ENCODE assay signal across 8 cellular contexts in genomic region chr17:57442914-57443571, GRCh38.
A peak's percentile ranks its signal among the peaks of the same experiment; 100 is the strongest.
DNase-seq lines count a peak whose midpoint lies in the region; ATAC-seq and TF ChIP-seq lines count a peak whose summit lies in the region.

No MANE protein-coding gene starts in this region.

- no peaks in the 10 kb centered on the region for H3K9me3 ChIP-seq in T-helper 17 cell (ENCODE audit: control insufficient read depth, low read length, poor library complexity, severe bottlenecking)
- no peaks in the 10 kb centered on the region for H3K9me3 ChIP-seq in mesodermal cell (ENCODE audit: control insufficient read depth, low read length)
- H3K9me3 ChIP-seq in stomach = no peaks in the 10 kb centered on the region

- H3K27ac ChIP-seq in mesodermal cell (ENCODE audit: low read depth, low read length, severe bottlenecking) = peak overlapping the region; percentile 53
- H3K27ac ChIP-seq in stomach = peak overlapping the region in 4 of 5 donors; percentile 2 to 69 (median 40)

- intact Hi-C loops in stomach (cut with DNase I; ENCODE audit: low total_unique reads) = loop anchor here (10.0 kb wide), 1 partner anchor 188 kb away; the partner anchor contains the start of gene MSI2

- no peak for TF ChIP-seq POLR2A in stomach (IDR thresholded peaks at IDR 0.05)

- 92 to 94% methylated on average over 6 to 13 of the region's 16 CpGs for WGBS in mesodermal cell (ENCODE audit: insufficient coverage in 2 of 2), 2 experiments
- WGBS in stomach, 5 donors = 53 to 63% (median 61%) methylated on average over 10 to 16 of the region's 16 CpGs

- H3K27me3 ChIP-seq in stomach = no peaks in the 10 kb centered on the region

- peaks cover 54% of the 10 kb centered on the region for H3K4me1 Mint-ChIP-seq in T-helper 17 cell

- H3K36me3 ChIP-seq in mesodermal cell (ENCODE audit: control insufficient read depth, insufficient read depth, low read length) (peaks cover 20% of the 10 kb centered on the region), stomach (no peaks in the 10 kb centered on the region)

- H3K27me3 Mint-ChIP-seq in T-helper 17 cell = no peaks in the 10 kb centered on the region

- peaks cover 73% of the 10 kb centered on the region for H3K4me1 ChIP-seq in mesodermal cell (ENCODE audit: control insufficient read depth, insufficient read depth, low read length, poor library complexity, severe bottlenecking)
- peaks cover 20 to 54% (median 32%) of the 10 kb centered on the region in 4 donors for H3K4me1 ChIP-seq in stomach

- peak overlapping the region; percentile 71 for H3K4me3 Mint-ChIP-seq in T-helper 17 cell

- TF ChIP-seq EP300 in stomach (IDR thresholded peaks at IDR 0.05) = no peak

- TF ChIP-seq CTCF in stomach (IDR thresholded peaks at IDR 0.05) = no peak

- DNase-seq in T-helper 17 cell (peak in 1 of 3 donors; percentile 28), anterior cingulate cortex (lab: John Stamatoyannopoulos, UW) (peak in 41 of 58 donors; percentile 6 to 66 (median 30)), stomach (peak; percentile 36), OCI-M1 (lab: John Stamatoyannopoulos, UW) (no peak), AG08396 (ENCODE audit: low spot score) (no peak)

- peak overlapping the region; percentile 62 for H3K27ac Mint-ChIP-seq in T-helper 17 cell

- H3K4me3 ChIP-seq in mesodermal cell (ENCODE audit: extremely low read depth, insufficient read depth, low read length, poor library complexity, severe bottlenecking) (no peak overlapping the region), stomach (no peak overlapping the region)

- peaks cover 3% of the 10 kb centered on the region for H3K36me3 Mint-ChIP-seq in T-helper 17 cell (ENCODE audit: low read depth)

- peak; percentile 36 for ATAC-seq in HG02642 (IDR thresholded peaks at IDR 0.05; ENCODE audit: poor library complexity, unreplicated experiment)
- peak; percentile 60 for ATAC-seq in T-helper 17 cell
- no peak for ATAC-seq in HG03520 (IDR thresholded peaks at IDR 0.05; ENCODE audit: unreplicated experiment)

Comparison
In these comparisons a context has a peak if more than half of its experiments do, and no peak if none do; other contexts are left out.
1. DNase-seq: peak in anterior cingulate cortex (41 of 58) and stomach (single experiment); none in OCI-M1 (single experiment) and AG08396 (single experiment).